ENCODE assay signal across 9 cellular contexts in genomic region chr11:56783448-56784041, GRCh38. TPM values are rescaled to one million over a fixed set of nuclear protein-coding genes. Genes with fewer than 3 reads are reported as not detected.
DNase-seq lines count a peak whose midpoint lies in the region; ATAC-seq, FAIRE-seq and TF ChIP-seq lines count a peak whose summit lies in the region.
"Had no signal": no experiment of that assay in that cellular context is flagged by ENCODE, and none has a peak within 500 bp of the region (broad histone marks: within the 10 kb centered on the region; RNA-seq: fewer than 3 reads in every experiment).

No MANE protein-coding gene starts in this region.

- no peak overlapping the region for H3K27ac ChIP-seq in epithelial cell of prostate
- no peak overlapping the region for H3K27ac ChIP-seq in CD8-positive, alpha-beta memory T cell (ENCODE audit: low read depth, low read length)

- CTCF ChIA-PET in CD8-positive, alpha-beta memory T cell (lab: Charles Lee): interaction anchor here (1.4 kb wide), 1 partner anchor 21 kb away, joined by 3 read pairs; no protein-coding TSS in a partner anchor

- H3K36me3 Mint-ChIP-seq in osteocyte (ENCODE audit: unreplicated experiment): no peaks in the 10 kb centered on the region
- H3K36me3 Mint-ChIP-seq in CD8-positive, alpha-beta memory T cell: no peaks in the 10 kb centered on the region
- H3K36me3 Mint-ChIP-seq: activated naive CD8-positive, alpha-beta T cell; stimulated activated naive B cell treated with anti-CD40 and anti-IgM and Interleukin-4, amounts not matched to agents 10 μg/mL and 1 μg/mL and 100 μg/mL, for 72 hours had no signal

- no peaks in the 10 kb centered on the region for H3K4me1 Mint-ChIP-seq in osteocyte (ENCODE audit: unreplicated experiment)
- no peaks in the 10 kb centered on the region for H3K4me1 Mint-ChIP-seq in CD8-positive, alpha-beta memory T cell

- H3K36me3 ChIP-seq in CD8-positive, alpha-beta memory T cell (ENCODE audit: insufficient read depth, low read length): no peaks in the 10 kb centered on the region

- no peak overlapping the region for H3K4me3 ChIP-seq in CD8-positive, alpha-beta memory T cell (ENCODE audit: low read length)

- POLR2A ChIA-PET in CD8-positive, alpha-beta memory T cell (lab: Charles Lee): no interaction called here

- no peak overlapping the region for H3K4me3 Mint-ChIP-seq in osteocyte (ENCODE audit: unreplicated experiment)
- peak overlapping the region in 3 of 7 donors; percentile 6 to 55 (median 38) for H3K4me3 Mint-ChIP-seq in CD8-positive, alpha-beta memory T cell
- H3K4me3 Mint-ChIP-seq: activated naive CD8-positive, alpha-beta T cell; stimulated activated naive B cell treated with anti-CD40 and anti-IgM and Interleukin-4, amounts not matched to agents 10 μg/mL and 1 μg/mL and 100 μg/mL, for 72 hours had no signal

- H3K27me3 ChIP-seq in CD8-positive, alpha-beta memory T cell (ENCODE audit: insufficient read depth, low read length, poor library complexity, severe bottlenecking): no peaks in the 10 kb centered on the region

- no peaks in the 10 kb centered on the region for H3K9me3 Mint-ChIP-seq in osteocyte (ENCODE audit: unreplicated experiment)
- H3K9me3 Mint-ChIP-seq in CD8-positive, alpha-beta memory T cell: no peaks in the 10 kb centered on the region
- H3K9me3 Mint-ChIP-seq: stimulated activated naive B cell treated with anti-CD40 and anti-IgM and Interleukin-4, amounts not matched to agents 10 μg/mL and 1 μg/mL and 100 μg/mL, for 72 hours had no signal

- H3K9me3 ChIP-seq in CD8-positive, alpha-beta memory T cell (ENCODE audit: low read length): no peaks in the 10 kb centered on the region

- ATAC-seq in HG02938 (IDR thresholded peaks at IDR 0.05; ENCODE audit: unreplicated experiment): no peak

- peak; percentile 68 for TF ChIP-seq CTCF in osteocyte (IDR thresholded peaks at IDR 0.05)

- no peaks in the 10 kb centered on the region for H3K27me3 Mint-ChIP-seq in osteocyte (ENCODE audit: unreplicated experiment)
- no peaks in the 10 kb centered on the region for H3K27me3 Mint-ChIP-seq in CD8-positive, alpha-beta memory T cell
- H3K27me3 Mint-ChIP-seq: stimulated activated naive B cell treated with anti-CD40 and anti-IgM and Interleukin-4, amounts not matched to agents 10 μg/mL and 1 μg/mL and 100 μg/mL, for 72 hours had no signal

- H3K4me1 ChIP-seq in CD8-positive, alpha-beta memory T cell (ENCODE audit: insufficient read depth, low read length): no peaks in the 10 kb centered on the region

- FAIRE-seq in RCC 7860 (lab: Jason Lieb, UNC): peak; percentile 66

- H3K27ac Mint-ChIP-seq in osteocyte (ENCODE audit: unreplicated experiment): no peak overlapping the region
- H3K27ac Mint-ChIP-seq in CD8-positive, alpha-beta memory T cell: no peak overlapping the region
- H3K27ac Mint-ChIP-seq: activated naive CD8-positive, alpha-beta T cell; stimulated activated naive B cell treated with anti-CD40 and anti-IgM and Interleukin-4, amounts not matched to agents 10 μg/mL and 1 μg/mL and 100 μg/mL, for 72 hours had no signal

- peak; percentile 7 for DNase-seq in GM04504 (ENCODE audit: low read depth)
- peak; percentile 28 for DNase-seq in HuH-7.5 (ENCODE audit: low spot score)
- peak; percentile 11 for DNase-seq in RCC 7860 (ENCODE audit: low spot score)
- peak; percentile 14 for DNase-seq in epithelial cell of prostate (ENCODE audit: low read depth, low spot score)
- no peak for DNase-seq in osteocyte (ENCODE audit: extremely low spot score, unreplicated experiment)
- no peak for DNase-seq in CD8-positive, alpha-beta memory T cell
- DNase-seq: stimulated activated naive B cell treated with anti-CD40 and anti-IgM and Interleukin-4, amounts not matched to agents 10 μg/mL and 1 μg/mL and 100 μg/mL, for 72 hours had no signal

RNA-seq across cellular contexts. Expression of gene OR9G4, which starts 35.0 kb away (rescaled TPM):
- total RNA-seq in osteocyte: not detected in 2 replicates
- total RNA-seq in CD8-positive, alpha-beta memory T cell: not detected
- not detected for polyA plus RNA-seq in CD8-positive, alpha-beta memory T cell

Comparison
In these comparisons a context has a peak if more than half of its experiments do, and no peak if none do; other contexts are left out.
1. DNase-seq: peak in GM04504 (single experiment), HuH-7.5 (single experiment), RCC 7860 (single experiment) and epithelial cell of prostate (single experiment); none in osteocyte (single experiment) and CD8-positive, alpha-beta memory T cell (0 of 5).